In the genomic region with DNA sequence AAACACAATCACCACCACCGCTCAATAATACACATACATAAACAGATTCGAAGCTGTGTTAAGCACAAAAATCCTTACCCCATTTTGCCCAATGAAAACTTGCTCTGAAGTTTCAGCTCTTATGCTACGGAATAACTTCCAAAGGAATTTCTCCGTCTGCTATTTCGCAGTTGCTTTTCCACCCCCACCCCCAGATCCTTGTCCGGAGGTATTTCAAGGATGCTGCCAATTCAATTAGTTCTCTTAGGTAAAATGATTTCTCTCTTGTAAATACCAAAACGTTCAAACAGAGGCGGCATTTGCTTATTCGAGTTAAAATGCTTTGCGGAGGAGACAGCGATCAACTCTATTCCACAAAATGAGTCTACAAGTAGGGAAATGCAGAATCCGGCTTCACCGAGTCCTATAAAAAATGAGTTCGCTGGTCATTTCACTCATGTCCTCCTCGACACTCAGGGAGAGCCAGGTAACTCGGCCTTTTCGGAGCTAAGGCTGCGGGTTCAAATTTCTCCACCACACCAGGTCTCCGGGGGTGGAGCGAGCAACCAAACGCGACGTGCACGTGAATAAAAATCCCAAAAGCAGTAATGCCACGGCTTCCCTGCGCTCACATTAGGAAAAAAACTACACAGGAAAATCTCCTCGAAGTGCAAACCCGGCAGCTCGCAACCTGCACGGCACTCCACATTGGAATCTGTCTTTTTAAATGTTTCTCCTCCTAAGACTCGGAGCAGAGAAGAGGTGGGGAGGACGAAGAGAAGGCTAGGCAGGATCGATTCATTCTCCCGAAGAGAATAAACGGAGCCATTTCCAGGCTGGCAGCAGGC, we compare ENCODE assay signal across 8 cellular contexts. TPM values are rescaled to one million over a fixed set of nuclear protein-coding genes. Genes with fewer than 3 reads are reported as not detected.
DNase-seq lines count a peak whose midpoint lies in the region; ATAC-seq, FAIRE-seq and TF ChIP-seq lines count a peak whose summit lies in the region.

No MANE protein-coding gene starts in this region.

- no peaks in the 10 kb centered on the region for H3K36me3 ChIP-seq in kidney (ENCODE audit: control insufficient read depth in 1 of 2, insufficient read depth in 2 of 2, low read length in 2 of 2)

- H3K27ac Mint-ChIP-seq in stimulated activated naive CD8-positive, alpha-beta T cell treated with anti-CD3 and anti-CD28 coated beads, Interleukin-15, amount 100 ng/mL, for 72 hours, result no peak overlapping the region

- peaks cover 11% of the 10 kb centered on the region for H3K27me3 Mint-ChIP-seq in stimulated activated naive CD8-positive, alpha-beta T cell treated with anti-CD3 and anti-CD28 coated beads, Interleukin-15, amount 100 ng/mL, for 72 hours

- no peak for ATAC-seq in stimulated activated naive CD8-positive, alpha-beta T cell treated with anti-CD3 and anti-CD28 coated beads, Interleukin-15, amount 100 ng/mL, for 72 hours
- no peak for ATAC-seq in HG03439 (IDR thresholded peaks at IDR 0.05; ENCODE audit: unreplicated experiment)

- FAIRE-seq in kidney (lab: Jason Lieb, UNC), result no peak

- in situ Hi-C loops in astrocyte of the spinal cord (cut with HindIII; ENCODE audit: low sequenced_read_pairs), result no loop called here

- H3K4me3 Mint-ChIP-seq in stimulated activated naive CD8-positive, alpha-beta T cell treated with anti-CD3 and anti-CD28 coated beads, Interleukin-15, amount 100 ng/mL, for 72 hours, result peak overlapping the region; percentile 83 to 95

- H3K9me3 ChIP-seq in kidney (ENCODE audit: control insufficient read depth in 1 of 2, low read length in 2 of 2), result no peaks in the 10 kb centered on the region

- intact Hi-C loops in kidney (cut with DNase I), result no loop called here

- peaks cover 0 to 3% of the 10 kb centered on the region in 2 donors for H3K4me1 ChIP-seq in kidney (ENCODE audit: control insufficient read depth in 1 of 2, insufficient read depth in 1 of 2, low read depth in 1 of 2, low read length in 2 of 2)

- peaks cover 67% of the 10 kb centered on the region for H3K4me1 Mint-ChIP-seq in stimulated activated naive CD8-positive, alpha-beta T cell treated with anti-CD3 and anti-CD28 coated beads, Interleukin-15, amount 100 ng/mL, for 72 hours

- peak overlapping the region; percentile 4 to 96 for H3K9ac ChIP-seq in kidney (ENCODE audit: low read length in 2 of 2)

- TF ChIP-seq CTCF in astrocyte of the spinal cord (IDR thresholded peaks at IDR 0.05; ENCODE audit: low read depth, low read length) (no peak), kidney (IDR thresholded peaks at IDR 0.05; ENCODE audit: borderline replicate concordance, extremely low read depth, insufficient read depth) (no peak)

- peak overlapping the region; percentile 96 to 98 for H3K27ac ChIP-seq in kidney (ENCODE audit: low read depth in 2 of 2, low read length in 2 of 2)

- DNase-seq in activated CD4-positive, alpha-beta T cell treated with anti-CD3 and anti-CD28 coated beads, Interleukin-2, amount 50 U/mL, for 1 hour, result peak; percentile 3
- no peak for DNase-seq in activated CD4-positive, alpha-beta T cell treated with anti-CD3 and anti-CD28 coated beads for 48 hours
- DNase-seq in NAMALWA (ENCODE audit: low spot score), result peak; percentile 28
- peak; percentile 38 for DNase-seq in astrocyte of the spinal cord (ENCODE audit: low read depth, low spot score)
- no peak for DNase-seq in kidney
- no peak for DNase-seq in stimulated activated naive CD8-positive, alpha-beta T cell treated with anti-CD3 and anti-CD28 coated beads, Interleukin-15, amount 100 ng/mL, for 72 hours
- DNase-seq in NCI-H2081 treated with DMSO at 0.1 percent for 48 hours (lab: John Stamatoyannopoulos, UW), result no peak

- H3K4me3 ChIP-seq in astrocyte of the spinal cord (ENCODE audit: low read depth, low read length) (peak overlapping the region; percentile 74), kidney (ENCODE audit: low read length in 2 of 2) (peak overlapping the region; percentile 66 to 91)

- H3K9me3 Mint-ChIP-seq in stimulated activated naive CD8-positive, alpha-beta T cell treated with anti-CD3 and anti-CD28 coated beads, Interleukin-15, amount 100 ng/mL, for 72 hours, result no peaks in the 10 kb centered on the region

RNA-seq across cellular contexts. Expression of gene HOMER1, which starts 1.0 kb away (rescaled TPM):
- 9.2 TPM for total RNA-seq in kidney
- 2.3 TPM for polyA plus RNA-seq in kidney (ENCODE audit: insufficient read depth, low read depth, low replicate concordance)

Comparison
In these comparisons a context has a peak if more than half of its experiments do, and no peak if none do; other contexts are left out.
1. DNase-seq: peak in activated CD4-positive, alpha-beta T cell treated with anti-CD3 and anti-CD28 coated beads, Interleukin-2, amount 50 U/mL, for 1 hour (single experiment), NAMALWA (single experiment) and astrocyte of the spinal cord (single experiment); none in activated CD4-positive, alpha-beta T cell treated with anti-CD3 and anti-CD28 coated beads for 48 hours (single experiment), kidney (single experiment), stimulated activated naive CD8-positive, alpha-beta T cell treated with anti-CD3 and anti-CD28 coated beads, Interleukin-15, amount 100 ng/mL, for 72 hours (0 of 2) and NCI-H2081 treated with DMSO at 0.1 percent for 48 hours (single experiment).